1 cellular context compared by ENCODE assay signal in genomic region chr2:31255911-31256571, GRCh38.
TF ChIP-seq lines count a peak whose summit lies in the region.

No MANE protein-coding gene starts in this region.

TF ChIP-seq in GM12878, 131 proteins besides CTCF, POLR2A, EP300 and RAD21 (continued from another document and continues in another):
- TF ChIP-seq, protein P1, sequence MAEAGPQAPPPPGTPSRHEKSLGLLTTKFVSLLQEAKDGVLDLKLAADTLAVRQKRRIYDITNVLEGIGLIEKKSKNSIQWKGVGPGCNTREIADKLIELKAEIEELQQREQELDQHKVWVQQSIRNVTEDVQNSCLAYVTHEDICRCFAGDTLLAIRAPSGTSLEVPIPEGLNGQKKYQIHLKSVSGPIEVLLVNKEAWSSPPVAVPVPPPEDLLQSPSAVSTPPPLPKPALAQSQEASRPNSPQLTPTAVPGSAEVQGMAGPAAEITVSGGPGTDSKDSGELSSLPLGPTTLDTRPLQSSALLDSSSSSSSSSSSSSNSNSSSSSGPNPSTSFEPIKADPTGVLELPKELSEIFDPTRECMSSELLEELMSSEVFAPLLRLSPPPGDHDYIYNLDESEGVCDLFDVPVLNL (IDR thresholded peaks at IDR 0.05; ENCODE audit: low read depth, low read length): no peak
- TF ChIP-seq MEF2A (IDR thresholded peaks at IDR 0.05; ENCODE audit: insufficient read depth, low read depth, low read length): peak; percentile 91
- TF ChIP-seq CHD2 (IDR thresholded peaks at IDR 0.05; ENCODE audit: borderline replicate concordance, low read depth, low read length): 0 out of 2 replicates have a peak, but pooled peaks have one; percentile 15
- no peak for TF ChIP-seq ZBTB33 (IDR thresholded peaks at IDR 0.05)
- TF ChIP-seq, protein P2, sequence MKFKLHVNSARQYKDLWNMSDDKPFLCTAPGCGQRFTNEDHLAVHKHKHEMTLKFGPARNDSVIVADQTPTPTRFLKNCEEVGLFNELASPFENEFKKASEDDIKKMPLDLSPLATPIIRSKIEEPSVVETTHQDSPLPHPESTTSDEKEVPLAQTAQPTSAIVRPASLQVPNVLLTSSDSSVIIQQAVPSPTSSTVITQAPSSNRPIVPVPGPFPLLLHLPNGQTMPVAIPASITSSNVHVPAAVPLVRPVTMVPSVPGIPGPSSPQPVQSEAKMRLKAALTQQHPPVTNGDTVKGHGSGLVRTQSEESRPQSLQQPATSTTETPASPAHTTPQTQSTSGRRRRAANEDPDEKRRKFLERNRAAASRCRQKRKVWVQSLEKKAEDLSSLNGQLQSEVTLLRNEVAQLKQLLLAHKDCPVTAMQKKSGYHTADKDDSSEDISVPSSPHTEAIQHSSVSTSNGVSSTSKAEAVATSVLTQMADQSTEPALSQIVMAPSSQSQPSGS (IDR thresholded peaks at IDR 0.05; ENCODE audit: low read length): peak; percentile 84; the same call in 1 of the 2 replicates
- peak; percentile 95 for TF ChIP-seq NFIC (IDR thresholded peaks at IDR 0.05; ENCODE audit: low read depth, low read length)
- TF ChIP-seq CHD1 (IDR thresholded peaks at IDR 0.05; ENCODE audit: low read depth, low read length): no peak
- peak; percentile 97 for TF ChIP-seq IKZF1 (conservative IDR thresholded peaks at IDR 0.05)
- TF ChIP-seq USF2 (IDR thresholded peaks at IDR 0.05; ENCODE audit: borderline replicate concordance, low read depth, low read length): no peak
- no peak for TF ChIP-seq STAT3 (IDR thresholded peaks at IDR 0.05; ENCODE audit: low read depth, low read length)
- no peak for TF ChIP-seq SREBF2 (IDR thresholded peaks at IDR 0.05; ENCODE audit: low read length)
- TF ChIP-seq ZBTB4 (CRISPR knock-in tag; IDR thresholded peaks at IDR 0.05): no peak
- no peak for TF ChIP-seq EZH2 (IDR thresholded peaks at IDR 0.05; ENCODE audit: borderline replicate concordance, control insufficient read depth, low read depth, low read length)
- 0 out of 2 replicates have a peak, but pooled peaks have one; percentile 12 for TF ChIP-seq ATF7 (IDR thresholded peaks at IDR 0.05; ENCODE audit: low read depth)
- TF ChIP-seq, protein P3, sequence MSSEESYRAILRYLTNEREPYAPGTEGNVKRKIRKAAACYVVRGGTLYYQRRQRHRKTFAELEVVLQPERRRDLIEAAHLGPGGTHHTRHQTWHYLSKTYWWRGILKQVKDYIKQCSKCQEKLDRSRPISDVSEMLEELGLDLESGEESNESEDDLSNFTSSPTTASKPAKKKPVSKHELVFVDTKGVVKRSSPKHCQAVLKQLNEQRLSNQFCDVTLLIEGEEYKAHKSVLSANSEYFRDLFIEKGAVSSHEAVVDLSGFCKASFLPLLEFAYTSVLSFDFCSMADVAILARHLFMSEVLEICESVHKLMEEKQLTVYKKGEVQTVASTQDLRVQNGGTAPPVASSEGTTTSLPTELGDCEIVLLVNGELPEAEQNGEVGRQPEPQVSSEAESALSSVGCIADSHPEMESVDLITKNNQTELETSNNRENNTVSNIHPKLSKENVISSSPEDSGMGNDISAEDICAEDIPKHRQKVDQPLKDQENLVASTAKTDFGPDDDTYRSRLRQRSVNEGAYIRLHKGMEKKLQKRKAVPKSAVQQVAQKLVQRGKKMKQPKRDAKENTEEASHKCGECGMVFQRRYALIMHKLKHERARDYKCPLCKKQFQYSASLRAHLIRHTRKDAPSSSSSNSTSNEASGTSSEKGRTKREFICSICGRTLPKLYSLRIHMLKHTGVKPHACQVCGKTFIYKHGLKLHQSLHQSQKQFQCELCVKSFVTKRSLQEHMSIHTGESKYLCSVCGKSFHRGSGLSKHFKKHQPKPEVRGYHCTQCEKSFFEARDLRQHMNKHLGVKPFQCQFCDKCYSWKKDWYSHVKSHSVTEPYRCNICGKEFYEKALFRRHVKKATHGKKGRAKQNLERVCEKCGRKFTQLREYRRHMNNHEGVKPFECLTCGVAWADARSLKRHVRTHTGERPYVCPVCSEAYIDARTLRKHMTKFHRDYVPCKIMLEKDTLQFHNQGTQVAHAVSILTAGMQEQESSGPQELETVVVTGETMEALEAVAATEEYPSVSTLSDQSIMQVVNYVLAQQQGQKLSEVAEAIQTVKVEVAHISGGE (CRISPR knock-in tag; IDR thresholded peaks at IDR 0.05): no peak
- no peak for TF ChIP-seq IRF5 (IDR thresholded peaks at IDR 0.05; ENCODE audit: borderline replicate concordance)
- no peak for TF ChIP-seq YBX1 (IDR thresholded peaks at IDR 0.05)
- TF ChIP-seq RB1 (IDR thresholded peaks at IDR 0.05; ENCODE audit: borderline replicate concordance): no peak
- peak; percentile 83; the same call in 1 of the 2 replicates for TF ChIP-seq BCL11A (IDR thresholded peaks at IDR 0.05; ENCODE audit: low read depth, low read length)
- no peak for TF ChIP-seq YY1 (IDR thresholded peaks at IDR 0.05; ENCODE audit: low read depth, low read length)
- TF ChIP-seq RELB (IDR thresholded peaks at IDR 0.05; ENCODE audit: low read depth): peak; percentile 65; the same call in 1 of the 2 replicates
- no peak for TF ChIP-seq RBBP5 (conservative IDR thresholded peaks at IDR 0.05)
- no peak for TF ChIP-seq KAT2A (conservative IDR thresholded peaks at IDR 0.05; ENCODE audit: control insufficient read depth, low read depth, low read length)
- TF ChIP-seq, protein P4, sequence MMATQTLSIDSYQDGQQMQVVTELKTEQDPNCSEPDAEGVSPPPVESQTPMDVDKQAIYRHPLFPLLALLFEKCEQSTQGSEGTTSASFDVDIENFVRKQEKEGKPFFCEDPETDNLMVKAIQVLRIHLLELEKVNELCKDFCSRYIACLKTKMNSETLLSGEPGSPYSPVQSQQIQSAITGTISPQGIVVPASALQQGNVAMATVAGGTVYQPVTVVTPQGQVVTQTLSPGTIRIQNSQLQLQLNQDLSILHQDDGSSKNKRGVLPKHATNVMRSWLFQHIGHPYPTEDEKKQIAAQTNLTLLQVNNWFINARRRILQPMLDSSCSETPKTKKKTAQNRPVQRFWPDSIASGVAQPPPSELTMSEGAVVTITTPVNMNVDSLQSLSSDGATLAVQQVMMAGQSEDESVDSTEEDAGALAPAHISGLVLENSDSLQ (IDR thresholded peaks at IDR 0.05): no peak
- TF ChIP-seq NR2C2 (IDR thresholded peaks at IDR 0.05; ENCODE audit: borderline replicate concordance, control insufficient read depth, insufficient read length, low read depth): no peak
- peak; percentile 87 for TF ChIP-seq RUNX3 (IDR thresholded peaks at IDR 0.05; ENCODE audit: low read length)
- no peak for TF ChIP-seq PBX3 (IDR thresholded peaks at IDR 0.05; ENCODE audit: insufficient replicate concordance, low read depth, low read length)
- TF ChIP-seq KDM1A (IDR thresholded peaks at IDR 0.05; ENCODE audit: borderline replicate concordance): no peak
- TF ChIP-seq EGR1 (IDR thresholded peaks at IDR 0.05; ENCODE audit: borderline replicate concordance in 1 of 2, low read depth in 2 of 2, low read length in 2 of 2): no peak
- no peak for TF ChIP-seq CEBPB (IDR thresholded peaks at IDR 0.05; ENCODE audit: borderline replicate concordance in 1 of 2, low read depth in 2 of 2, low read length in 2 of 2)
- TF ChIP-seq IKZF2 (IDR thresholded peaks at IDR 0.05): peak; percentile 89 to 92
- no peak for TF ChIP-seq ASH2L (IDR thresholded peaks at IDR 0.05; ENCODE audit: borderline replicate concordance, low read depth)
- TF ChIP-seq BRCA1 (IDR thresholded peaks at IDR 0.05; ENCODE audit: low read depth, low read length): no peak
- TF ChIP-seq HCFC1 (IDR thresholded peaks at IDR 0.05; ENCODE audit: low read length): no peak
- no peak for TF ChIP-seq HDAC2 (IDR thresholded peaks at IDR 0.05)
- TF ChIP-seq WRNIP1 (IDR thresholded peaks at IDR 0.05; ENCODE audit: borderline replicate concordance, low read depth, low read length): no peak
- TF ChIP-seq EED (IDR thresholded peaks at IDR 0.05; ENCODE audit: low read depth): peak; percentile 100
- TF ChIP-seq HDGF (IDR thresholded peaks at IDR 0.05): no peak
